ENCODE assay signal across 8 cellular contexts in the genomic region with DNA sequence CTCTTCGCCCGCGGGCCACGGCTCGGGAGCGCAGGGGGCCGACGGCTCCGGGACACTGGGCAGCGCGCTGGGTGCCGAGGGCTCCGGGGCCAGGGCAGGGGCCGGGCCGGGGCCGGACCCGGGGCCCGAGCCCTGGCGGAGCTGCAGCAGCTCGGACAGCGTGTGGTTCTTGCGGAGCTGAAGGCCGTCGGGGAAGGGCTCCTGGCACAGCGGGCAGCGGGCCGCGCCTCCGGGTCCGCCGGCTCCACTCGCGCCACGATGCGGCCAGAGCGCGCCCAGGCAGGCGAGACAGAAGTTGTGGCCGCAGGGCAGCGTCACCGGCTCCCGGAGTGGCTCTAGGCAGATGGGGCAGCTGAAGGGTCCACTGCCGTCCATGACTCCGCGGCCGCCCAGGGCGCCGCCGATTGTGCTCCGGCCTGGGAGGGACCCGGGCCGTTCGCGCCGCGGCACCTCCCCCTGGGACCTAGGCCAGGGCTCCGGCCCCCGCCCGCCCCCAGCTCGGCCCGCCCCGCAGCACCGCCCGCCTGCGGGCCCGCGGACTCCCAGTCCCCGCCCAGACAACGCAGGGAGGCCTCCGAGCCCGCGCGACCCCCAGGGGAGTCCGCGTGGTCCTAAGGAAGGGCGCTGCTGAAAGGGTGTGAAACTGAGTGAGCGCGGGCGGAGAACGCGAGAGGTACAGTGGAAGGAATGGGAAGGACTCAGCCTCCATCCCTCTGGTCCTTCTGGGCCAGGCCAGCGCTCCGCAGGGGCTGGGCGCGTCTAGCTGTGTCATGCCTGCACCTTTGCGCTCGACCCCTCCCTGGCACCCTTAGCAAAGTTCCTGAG. TPM values are rescaled to one million over a fixed set of nuclear protein-coding genes. Genes with fewer than 3 reads are reported as not detected.
A peak's percentile ranks its signal among the peaks of the same experiment; 100 is the strongest.
DNase-seq lines count a peak whose midpoint lies in the region; ATAC-seq, FAIRE-seq and TF ChIP-seq lines count a peak whose summit lies in the region.

A gene with protein sequence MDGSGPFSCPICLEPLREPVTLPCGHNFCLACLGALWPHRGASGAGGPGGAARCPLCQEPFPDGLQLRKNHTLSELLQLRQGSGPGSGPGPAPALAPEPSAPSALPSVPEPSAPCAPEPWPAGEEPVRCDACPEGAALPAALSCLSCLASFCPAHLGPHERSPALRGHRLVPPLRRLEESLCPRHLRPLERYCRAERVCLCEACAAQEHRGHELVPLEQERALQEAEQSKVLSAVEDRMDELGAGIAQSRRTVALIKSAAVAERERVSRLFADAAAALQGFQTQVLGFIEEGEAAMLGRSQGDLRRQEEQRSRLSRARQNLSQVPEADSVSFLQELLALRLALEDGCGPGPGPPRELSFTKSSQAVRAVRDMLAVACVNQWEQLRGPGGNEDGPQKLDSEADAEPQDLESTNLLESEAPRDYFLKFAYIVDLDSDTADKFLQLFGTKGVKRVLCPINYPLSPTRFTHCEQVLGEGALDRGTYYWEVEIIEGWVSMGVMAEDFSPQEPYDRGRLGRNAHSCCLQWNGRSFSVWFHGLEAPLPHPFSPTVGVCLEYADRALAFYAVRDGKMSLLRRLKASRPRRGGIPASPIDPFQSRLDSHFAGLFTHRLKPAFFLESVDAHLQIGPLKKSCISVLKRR (minus strand): TSS at position 408 of the 825 bp plus-strand sequence. CDS start 33 bp downstream, at position 375.

- H3K4me1 ChIP-seq in PC-3 (ENCODE audit: insufficient read depth, low read length) = peaks cover 19% of the 10 kb centered on the region
- H3K4me1 ChIP-seq in smooth muscle cell (ENCODE audit: low read depth) = peaks cover 11% of the 10 kb centered on the region

- FAIRE-seq in GM12892 (lab: Jason Lieb, UNC) = no peak

- 6% methylated on average over 67 of the region's 87 CpGs for WGBS in smooth muscle cell (ENCODE audit: low lambda C conversion rate)

- peaks cover 3% of the 10 kb centered on the region for H3K36me3 Mint-ChIP-seq in chondrocyte (ENCODE audit: low read depth)

- no peaks in the 10 kb centered on the region for H3F3A ChIP-seq in PC-3 (ENCODE audit: low read length, unreplicated experiment)
- peaks cover 16% of the 10 kb centered on the region for H3F3A ChIP-seq in smooth muscle cell (ENCODE audit: low read depth)

- no peaks in the 10 kb centered on the region for H3K9me3 Mint-ChIP-seq in chondrocyte (ENCODE audit: low read depth)

- intact Hi-C loops in PC-3 (cut with micrococcal nuclease) = loop anchor here (1.0 to 2.0 kb wide), 2 partner anchors 18 to 94 kb away; a partner anchor contains a TSS

- peak within 1 kb of the TSS; percentile 80 for H2AFZ ChIP-seq in PC-3 (ENCODE audit: low read length)
- peak within 1 kb of the TSS; percentile 40 for H2AFZ ChIP-seq in smooth muscle cell (ENCODE audit: low read depth)

- CTCF ChIA-PET in PC-3 (lab: Charles Lee) = interaction anchor here (0.7 to 1.3 kb wide), 8 partner anchors 18 to 171 kb away, joined by 3 to 10 read pairs (median 4); a partner anchor contains a TSS

- H3K4me3 ChIP-seq in PC-3 (ENCODE audit: low read length) (peak within 1 kb of the TSS; percentile 71), smooth muscle cell (peak within 1 kb of the TSS; percentile 52)

- no peaks in the 10 kb centered on the region for H3K9me3 ChIP-seq in PC-3 (ENCODE audit: low read length)
- no peaks in the 10 kb centered on the region for H3K9me3 ChIP-seq in smooth muscle cell (replicated peaks; ENCODE audit: low read depth)

- peak; percentile 17 for ATAC-seq in GM19438 (IDR thresholded peaks at IDR 0.05; ENCODE audit: low read depth, unreplicated experiment)
- peak; percentile 31 for ATAC-seq in PC-3
- ATAC-seq in HG02840 (IDR thresholded peaks at IDR 0.05; ENCODE audit: low FRiP score, unreplicated experiment) = no peak

- H3K27ac ChIP-seq in PC-3 (ENCODE audit: low read length) (peak within 1 kb of the TSS; percentile 92), smooth muscle cell (ENCODE audit: low read depth) (peak within 1 kb of the TSS; percentile 88)

- BruUV-seq in PC-3 (replicated peaks; lab: Mats Ljungman, UMichigan) = no TSS peak

- H3K4me2 ChIP-seq in PC-3 (ENCODE audit: low read length) = peak within 1 kb of the TSS; percentile 85
- peak within 1 kb of the TSS; percentile 88 for H3K4me2 ChIP-seq in smooth muscle cell

- H3K79me2 ChIP-seq in PC-3 (ENCODE audit: low read length) (peaks cover 23% of the 10 kb centered on the region), smooth muscle cell (ENCODE audit: low read depth) (no peaks in the 10 kb centered on the region)

- POLR2A ChIA-PET in PC-3 (lab: Charles Lee; ENCODE audit: unreplicated experiment) = interaction anchor here (0.6 to 1.0 kb wide), 6 partner anchors 23 to 505 kb away, joined by 3 to 9 read pairs (median 5); a partner anchor contains a TSS

- peak within 1 kb of the TSS; percentile 98 for H3K27ac Mint-ChIP-seq in chondrocyte (ENCODE audit: unreplicated experiment)

- DNase-seq in AG20443 (ENCODE audit: low spot score) (peak; percentile 68), PC-3 (peak; percentile 74), chondrocyte (ENCODE audit: low spot score) (peak; percentile 91), kidney tubule cell (ENCODE audit: low spot score) (peak; percentile 75), smooth muscle cell (lab: John Stamatoyannopoulos, UW; ENCODE audit: unreplicated experiment) (peak; percentile 55), GM12892 (ENCODE audit: insufficient read length) (no peak)

- H3K9ac ChIP-seq in PC-3 (ENCODE audit: low read length) = peak within 1 kb of the TSS; percentile 87
- peak within 1 kb of the TSS; percentile 77 for H3K9ac ChIP-seq in smooth muscle cell (ENCODE audit: low read depth)

- H4K20me1 ChIP-seq in PC-3 (ENCODE audit: low read length) (no peaks in the 10 kb centered on the region), smooth muscle cell (ENCODE audit: low read depth) (no peaks in the 10 kb centered on the region)

- H3K27me3 ChIP-seq in PC-3 (ENCODE audit: low read length) = no peaks in the 10 kb centered on the region
- H3K27me3 ChIP-seq in smooth muscle cell (ENCODE audit: low read depth) = no peaks in the 10 kb centered on the region

- H3K9me2 ChIP-seq in PC-3 (replicated peaks; ENCODE audit: low read length) = no peaks in the 10 kb centered on the region

- H3K4me1 Mint-ChIP-seq in chondrocyte (ENCODE audit: low read depth) = peaks cover 43% of the 10 kb centered on the region

- no peak for TF ChIP-seq POLR2A in GM12892 (IDR thresholded peaks at IDR 0.05; ENCODE audit: low read depth, low read length)

- no peaks in the 10 kb centered on the region for H3K27me3 Mint-ChIP-seq in chondrocyte (ENCODE audit: low read depth)

- peaks cover 3% of the 10 kb centered on the region; the same call in 1 of the 2 replicates for H3K36me3 ChIP-seq in PC-3 (ENCODE audit: low read depth, low read length)
- H3K36me3 ChIP-seq in smooth muscle cell (ENCODE audit: low read depth) = no peaks in the 10 kb centered on the region

- TF ChIP-seq CTCF in PC-3 (conservative IDR thresholded peaks at IDR 0.05; ENCODE audit: low read depth, low read length) (no peak), chondrocyte (IDR thresholded peaks at IDR 0.05) (peak; percentile 40), smooth muscle cell (IDR thresholded peaks at IDR 0.05; ENCODE audit: borderline replicate concordance, insufficient read depth, poor library complexity, severe bottlenecking) (peak; percentile 15)

- peak within 1 kb of the TSS; percentile 91 for H3K4me3 Mint-ChIP-seq in chondrocyte (ENCODE audit: unreplicated experiment)

RNA-seq across cellular contexts. Expression of the gene that starts here (rescaled TPM):
- total RNA-seq in PC-3 (2014; rRNA removed) (73.7 and 109 TPM in 2 replicates), chondrocyte (33.9 to 50.6 TPM (median 46.3 TPM) in 3 replicates), smooth muscle cell (3.8 and 8.7 TPM in 2 replicates)
- 16.1 and 31.7 TPM in 2 replicates for polyA plus RNA-seq in smooth muscle cell
- 1.3 TPM for polyA plus RNA-seq in GM12892 (2012; ENCODE audit: missing spikeins)
